Comparison of ENCODE assay signal across 1 cellular context in genomic region chr11:12043959-12044772, GRCh38.
TF ChIP-seq lines count a peak whose summit lies in the region.

No MANE protein-coding gene starts in this region.

TF ChIP-seq in HepG2, 621 proteins besides CTCF, POLR2A, EP300 and RAD21 (continued from another document):
- TF ChIP-seq ZHX1 (CRISPR knock-in tag; IDR thresholded peaks at IDR 0.05; ENCODE audit: low read depth) (no peak), STAT5B (CRISPR knock-in tag; IDR thresholded peaks at IDR 0.05) (no peak), MZF1 (CRISPR knock-in tag; IDR thresholded peaks at IDR 0.05; ENCODE audit: borderline replicate concordance) (no peak), KMT2A (CRISPR knock-in tag; IDR thresholded peaks at IDR 0.05) (no peak), ETS1 (CRISPR knock-in tag; IDR thresholded peaks at IDR 0.05) (no peak), ZBTB33 (CRISPR knock-in tag; IDR thresholded peaks at IDR 0.05) (no peak), PHB2 (IDR thresholded peaks at IDR 0.05; ENCODE audit: partially characterized antibody) (no peak), ZNF749 (CRISPR knock-in tag; IDR thresholded peaks at IDR 0.05; ENCODE audit: borderline replicate concordance) (no peak), PBX2 (CRISPR knock-in tag; IDR thresholded peaks at IDR 0.05) (no peak), ZNF768 (CRISPR knock-in tag; IDR thresholded peaks at IDR 0.05) (no peak), ZNF143 (CRISPR knock-in tag; IDR thresholded peaks at IDR 0.05) (no peak), ZNF329 (CRISPR knock-in tag; IDR thresholded peaks at IDR 0.05; ENCODE audit: low read depth) (peak; percentile 68; the same call in 1 of the 2 replicates), RFXAP (CRISPR knock-in tag; IDR thresholded peaks at IDR 0.05; ENCODE audit: borderline replicate concordance) (no peak), ZNF3 (CRISPR knock-in tag; IDR thresholded peaks at IDR 0.05) (no peak), ARNT2 (CRISPR knock-in tag; IDR thresholded peaks at IDR 0.05; ENCODE audit: low read depth) (peak; percentile 63; the same call in 1 of the 2 replicates), BRCA1 (CRISPR knock-in tag; IDR thresholded peaks at IDR 0.05) (peak; percentile 44; the same call in 1 of the 2 replicates), AGO2 (optimal IDR thresholded peaks at IDR 0.05; ENCODE audit: low read depth, low read length) (no peak), NAIF1 (CRISPR knock-in tag; IDR thresholded peaks at IDR 0.05; ENCODE audit: borderline replicate concordance) (0 out of 2 replicates have a peak, but pooled peaks have one; percentile 30), ZNF333 (CRISPR knock-in tag; IDR thresholded peaks at IDR 0.05; ENCODE audit: borderline replicate concordance) (no peak), ZNF652 (CRISPR knock-in tag; IDR thresholded peaks at IDR 0.05; ENCODE audit: borderline replicate concordance, low read depth) (no peak), CENPBD1 (CRISPR knock-in tag; IDR thresholded peaks at IDR 0.05; ENCODE audit: borderline replicate concordance, low read depth) (no peak), HINFP (CRISPR knock-in tag; IDR thresholded peaks at IDR 0.05; ENCODE audit: low read depth) (no peak), SP140L (CRISPR knock-in tag; IDR thresholded peaks at IDR 0.05; ENCODE audit: borderline replicate concordance) (no peak), ZNF260 (CRISPR knock-in tag; IDR thresholded peaks at IDR 0.05; ENCODE audit: borderline replicate concordance, low read depth) (no peak), KLF12 (CRISPR knock-in tag; IDR thresholded peaks at IDR 0.05; ENCODE audit: borderline replicate concordance) (no peak), TARDBP (CRISPR knock-in tag; IDR thresholded peaks at IDR 0.05) (no peak), FOXK2 (IDR thresholded peaks at IDR 0.05) (no peak), JDP2 (CRISPR knock-in tag; IDR thresholded peaks at IDR 0.05; ENCODE audit: borderline replicate concordance) (no peak), RFX3 (CRISPR knock-in tag; IDR thresholded peaks at IDR 0.05) (no peak)
